In the genomic region with DNA sequence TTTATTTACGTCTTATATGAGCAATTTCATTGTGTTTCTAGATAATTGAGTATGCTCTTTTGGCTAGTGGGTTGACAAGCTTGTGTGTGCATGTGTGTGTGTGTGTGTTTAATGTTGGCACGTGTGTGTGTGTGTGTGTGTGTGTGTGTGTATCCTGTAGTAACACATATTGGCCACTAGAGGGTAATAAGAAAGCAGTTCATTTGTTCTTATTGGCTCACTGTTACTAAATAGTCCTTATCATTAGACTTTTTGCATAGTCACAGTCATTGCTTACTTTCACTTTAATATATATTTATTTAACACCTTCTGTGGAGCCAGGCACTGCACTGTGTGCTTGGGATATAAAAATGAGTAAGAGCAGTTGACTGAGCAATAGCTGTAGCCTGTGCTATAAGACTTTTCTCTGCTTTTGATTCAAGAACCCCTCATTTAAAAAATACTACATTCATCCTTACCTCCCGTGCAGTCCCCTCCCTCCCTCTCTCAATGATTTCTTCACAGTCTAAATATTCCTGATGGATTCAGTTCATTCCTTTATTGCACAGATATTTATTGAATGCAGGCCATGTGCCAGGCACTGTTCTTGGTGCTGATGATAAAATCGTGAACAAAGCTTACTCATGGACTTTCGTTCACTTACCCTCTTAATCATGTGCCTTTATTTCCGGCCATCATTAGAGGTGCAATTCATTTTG, we compare ENCODE assay signal across 8 cellular contexts.
DNase-seq lines count a peak whose midpoint lies in the region; ATAC-seq and TF ChIP-seq lines count a peak whose summit lies in the region.

No MANE protein-coding gene starts in this region.

- TF ChIP-seq CTCF in LNCaP clone FGC (IDR thresholded peaks at IDR 0.05; ENCODE audit: control insufficient read depth, extremely low read depth, insufficient read depth) = peak; percentile 54
- TF ChIP-seq CTCF in WERI-Rb-1 (IDR thresholded peaks at IDR 0.05; ENCODE audit: low read depth, low read length) = peak; percentile 66
- peak; percentile 68 for TF ChIP-seq CTCF in retinal pigment epithelial cell (conservative IDR thresholded peaks at IDR 0.05; ENCODE audit: low read depth, low read length)

- H3K27ac Mint-ChIP-seq in activated naive CD4-positive, alpha-beta T cell treated with anti-CD3 and anti-CD28 coated beads for 36 hours = peak overlapping the region; percentile 46

- H3K36me3 Mint-ChIP-seq in activated naive CD4-positive, alpha-beta T cell treated with anti-CD3 and anti-CD28 coated beads for 36 hours (ENCODE audit: low read depth) = peaks cover 13% of the 10 kb centered on the region

- peak overlapping the region; percentile 37 for H3K4me3 ChIP-seq in LNCaP clone FGC (ENCODE audit: low read depth, low read length)
- no peak overlapping the region for H3K4me3 ChIP-seq in WERI-Rb-1 (ENCODE audit: low read depth, low read length)
- H3K4me3 ChIP-seq in retinal pigment epithelial cell (ENCODE audit: low read length) = no peak overlapping the region

- DNase-seq in activated naive CD4-positive, alpha-beta T cell treated with anti-CD3 and anti-CD28 coated beads for 36 hours = peak; percentile 35
- no peak for DNase-seq in activated naive CD4-positive, alpha-beta T cell (lab: John Stamatoyannopoulos, UW)
- DNase-seq in LNCaP clone FGC (ENCODE audit: low read depth) (peak; percentile 56), WERI-Rb-1 (peak; percentile 42), foreskin melanocyte (peak; percentile 46), retinal pigment epithelial cell (ENCODE audit: low read depth) (no peak)

- no peaks in the 10 kb centered on the region for H3K27me3 Mint-ChIP-seq in activated naive CD4-positive, alpha-beta T cell treated with anti-CD3 and anti-CD28 coated beads for 36 hours (ENCODE audit: low read depth)

- ATAC-seq in GM19035 (IDR thresholded peaks at IDR 0.05; ENCODE audit: unreplicated experiment) = no peak
- ATAC-seq in HG02840 (IDR thresholded peaks at IDR 0.05; ENCODE audit: low FRiP score, unreplicated experiment) = no peak

- no peaks in the 10 kb centered on the region for H3K27me3 ChIP-seq in WERI-Rb-1 (ENCODE audit: insufficient read depth, low read depth, severe bottlenecking)

- H3K4me1 Mint-ChIP-seq in activated naive CD4-positive, alpha-beta T cell treated with anti-CD3 and anti-CD28 coated beads for 36 hours (ENCODE audit: low read depth) = peaks cover 72% of the 10 kb centered on the region

- H3K9me3 ChIP-seq in WERI-Rb-1 (ENCODE audit: severe bottlenecking) = no peaks in the 10 kb centered on the region

- peaks cover 8% of the 10 kb centered on the region for H3K36me3 ChIP-seq in WERI-Rb-1

- CTCF ChIA-PET in activated naive CD4-positive, alpha-beta T cell treated with anti-CD3 and anti-CD28 coated beads for 36 hours (lab: Charles Lee) = interaction anchor here (0.8 to 2.5 kb wide), 11 partner anchors 10 to 243 kb away, joined by 3 to 7 read pairs (median 4); no protein-coding TSS in a partner anchor

- no peak overlapping the region for H3K4me3 Mint-ChIP-seq in activated naive CD4-positive, alpha-beta T cell treated with anti-CD3 and anti-CD28 coated beads for 36 hours

- H3K9me3 Mint-ChIP-seq in activated naive CD4-positive, alpha-beta T cell treated with anti-CD3 and anti-CD28 coated beads for 36 hours = no peaks in the 10 kb centered on the region

- no peak overlapping the region for H3K27ac ChIP-seq in WERI-Rb-1

- intact Hi-C loops in activated naive CD4-positive, alpha-beta T cell treated with anti-CD3 and anti-CD28 coated beads for 36 hours (cut with micrococcal nuclease) = loop anchor here (1.0 to 5.0 kb wide), 3 partner anchors 39 to 242 kb away; no protein-coding TSS in a partner anchor

Comparison
In these comparisons a context has a peak if more than half of its experiments do, and no peak if none do; other contexts are left out.
1. DNase-seq: peak in activated naive CD4-positive, alpha-beta T cell treated with anti-CD3 and anti-CD28 coated beads for 36 hours (single experiment), LNCaP clone FGC (single experiment), WERI-Rb-1 (single experiment) and foreskin melanocyte (single experiment); none in activated naive CD4-positive, alpha-beta T cell (0 of 4) and retinal pigment epithelial cell (single experiment).
2. Peak in every context shown above with its lines, with median percentiles within 50 percentile points of each other: CTCF ChIP-seq.